In the genomic region with DNA sequence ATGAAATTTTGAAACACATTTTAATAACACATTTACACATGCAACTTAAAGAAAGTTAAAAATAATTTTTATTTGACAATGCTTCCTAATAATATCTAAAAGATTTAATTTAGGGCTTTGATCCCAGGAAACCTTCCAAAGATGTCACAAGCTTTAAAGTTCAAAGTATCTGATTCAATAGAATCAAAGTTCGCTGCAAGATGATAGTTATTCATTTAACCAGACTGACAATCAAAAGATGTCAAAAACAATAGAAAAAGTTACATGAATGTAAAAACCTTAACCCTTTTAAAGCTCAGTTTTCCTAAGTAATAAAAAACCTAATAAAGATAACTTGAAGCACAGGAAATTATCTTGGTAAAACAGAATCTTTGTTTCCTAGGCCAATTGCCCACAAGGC, we compare ENCODE assay signal across 25 cellular contexts.
"Had no signal": no experiment of that assay in that cellular context is flagged by ENCODE, and none has a peak within 500 bp of the region (broad histone marks: within the 10 kb centered on the region; RNA-seq: fewer than 3 reads in every experiment).

No MANE protein-coding gene starts in this region.

- ATAC-seq: esophagus mucosa, gastroesophageal sphincter, heart left ventricle, left cardiac atrium, lower lobe of right lung, mucosa of descending colon had no signal

- H3K27ac ChIP-seq: coronary artery, dorsolateral prefrontal cortex, epithelial cell of prostate, esophagus squamous epithelium, gastroesophageal sphincter, heart left ventricle, hepatocyte, left ventricle myocardium inferior, lower lobe of right lung had no signal

- H3K4me3 ChIP-seq: coronary artery, dorsolateral prefrontal cortex, esophagus squamous epithelium, gastroesophageal sphincter, heart left ventricle, hepatocyte, left ventricle myocardium inferior, lower lobe of right lung, mucosa of descending colon had no signal

- H3K4me3 Mint-ChIP-seq: mesothelial cell of epicardium, naive B cell had no signal

- DNase-seq: dermis blood vessel endothelial cell; dorsolateral prefrontal cortex; effector CD4-positive, alpha-beta T cell; effector memory CD4-positive, alpha-beta T cell; erythroblast; esophagus squamous epithelium; foreskin fibroblast; foreskin melanocyte; heart left ventricle; left cardiac atrium; left ventricle myocardium inferior; lower lobe of right lung; mesenchymal stem cell; mucosa of descending colon; naive B cell had no signal

- H3K36me3 ChIP-seq: esophagus squamous epithelium, gastroesophageal sphincter, heart left ventricle, left ventricle myocardium inferior, lower lobe of right lung had no signal

- H3K4me1 Mint-ChIP-seq: mesothelial cell of epicardium, naive B cell had no signal

- H3K27ac Mint-ChIP-seq: mesothelial cell of epicardium, naive B cell had no signal

- FAIRE-seq: colon, endometrium, islet of Langerhans, keratinocyte had no signal

- H3K27me3 ChIP-seq: dorsolateral prefrontal cortex, hepatocyte had no signal

- H3K4me1 ChIP-seq: esophagus squamous epithelium, gastroesophageal sphincter, heart left ventricle, left ventricle myocardium inferior, lower lobe of right lung had no signal
